ENCODE assay signal across 13 cellular contexts in genomic region chr12:91098942-91099341, GRCh38. TPM values are rescaled to one million over a fixed set of nuclear protein-coding genes. Genes with fewer than 3 reads are reported as not detected.
DNase-seq lines count a peak whose midpoint lies in the region; ATAC-seq, FAIRE-seq and TF ChIP-seq lines count a peak whose summit lies in the region.
"Had no signal": no experiment of that assay in that cellular context is flagged by ENCODE, and none has a peak within 500 bp of the region (broad histone marks: within the 10 kb centered on the region; RNA-seq: fewer than 3 reads in every experiment).

No MANE protein-coding gene starts in this region.

- 1% methylated on average over 3 of the region's 3 CpGs for WGBS in A549 (ENCODE audit: missing lambda C conversion rate)
- 0% methylated on average over 2 of the region's 3 CpGs for WGBS in mammary epithelial cell (ENCODE audit: low coverage, missing lambda C conversion rate)
- WGBS in mesenchymal stem cell: 0% methylated on average over 1 of the region's 3 CpGs

- no peak overlapping the region for H2BK5ac ChIP-seq in mesenchymal stem cell (ENCODE audit: low read depth, low read length, poor library complexity, severe bottlenecking)

- no TSS peak for BruUV-seq in mammary epithelial cell (replicated peaks; lab: Mats Ljungman, UMichigan)

- H3K79me1 ChIP-seq in mesenchymal stem cell (replicated peaks; ENCODE audit: low read length, poor library complexity, severe bottlenecking): no peaks in the 10 kb centered on the region

- CTCF ChIA-PET in A549 (lab: Yijun Ruan, JAX): no interaction called here
- CTCF ChIA-PET in mammary epithelial cell (lab: Charles Lee; ENCODE audit: low non-redundant PET): interaction anchor here (0.9 kb wide), 1 partner anchor 10 kb away, joined by 6 read pairs; no protein-coding TSS in a partner anchor

- no peak overlapping the region for H3K23ac ChIP-seq in mesenchymal stem cell (ENCODE audit: low read length in 2 of 2)

- H3K14ac ChIP-seq in mesenchymal stem cell (ENCODE audit: low read length in 2 of 2): no peak overlapping the region

- no peak overlapping the region for H3K9ac ChIP-seq in mammary epithelial cell (ENCODE audit: insufficient read depth, low read length)
- peak overlapping the region; percentile 83 for H3K9ac ChIP-seq in mesenchymal stem cell (ENCODE audit: low read length)
- H3K9ac ChIP-seq: BLaER1 treated with 17β-estradiol and CSF1 and Interleukin-3, amounts not matched to agents 10 nM and 100 nM had no signal

- H3K18ac ChIP-seq in mesenchymal stem cell (ENCODE audit: low read depth in 1 of 2, low read length in 2 of 2): no peak overlapping the region

- no peak overlapping the region for H3K4me3 ChIP-seq in A549
- no peak overlapping the region for H3K4me3 ChIP-seq in mammary epithelial cell (replicated peaks in 1 of 3; ENCODE audit: insufficient read depth in 1 of 3, low read depth in 2 of 3, low read length in 3 of 3)
- peak overlapping the region in 1 of 2 experiments; percentile 24 for H3K4me3 ChIP-seq in mesenchymal stem cell (ENCODE audit: insufficient read depth in 1 of 2, low read depth in 1 of 2, low read length in 2 of 2)
- H3K4me3 ChIP-seq: BLaER1 treated with 17β-estradiol and CSF1 and Interleukin-3, amounts not matched to agents 10 nM and 100 nM; Peyer's patch had no signal

- H3K36me3 ChIP-seq in mammary epithelial cell (ENCODE audit: insufficient read depth, low read length) (no peaks in the 10 kb centered on the region), mesenchymal stem cell (ENCODE audit: control insufficient read depth in 1 of 2, insufficient read depth in 2 of 2, low read depth in 1 of 2, low read length in 2 of 2) (peaks cover 0 to 12% of the 10 kb centered on the region in 2 experiments)
- H3K36me3 ChIP-seq: BLaER1 treated with 17β-estradiol and CSF1 and Interleukin-3, amounts not matched to agents 10 nM and 100 nM; Peyer's patch had no signal

- H2AK5ac ChIP-seq in mesenchymal stem cell (ENCODE audit: low read length, severe bottlenecking): no peak overlapping the region

- TF ChIP-seq POLR2A in A549 (IDR thresholded peaks at IDR 0.05; ENCODE audit: low read length): no peak

- ATAC-seq in A549: peak in 1 of 2 experiments; percentile 72; a peak in 3 of 6 replicates
- ATAC-seq: activated CD8-positive, alpha-beta memory T cell treated with anti-CD3 and anti-CD28 coated beads, Interleukin-2, amount 10 ng/mL, durations not matched to agents 7 days and 5 days had no signal

- H3K4me2 ChIP-seq in A549: no peak overlapping the region
- peak overlapping the region; percentile 36 for H3K4me2 ChIP-seq in mammary epithelial cell (ENCODE audit: insufficient read depth, low read depth, low read length)
- H3K4me2 ChIP-seq in mesenchymal stem cell (ENCODE audit: low read length, poor library complexity, severe bottlenecking): no peak overlapping the region

- dilution Hi-C loops in mammary epithelial cell (cut with HindIII; ENCODE audit: low sequenced_read_pairs): no loop called here

- TF ChIP-seq EP300 in A549 (IDR thresholded peaks at IDR 0.05): no peak

- H3K4ac ChIP-seq in mesenchymal stem cell (ENCODE audit: low read depth in 1 of 2, low read length in 2 of 2): no peak overlapping the region

- H3K27me3 ChIP-seq in mammary epithelial cell (ENCODE audit: insufficient read depth, low read length) (no peaks in the 10 kb centered on the region), mesenchymal stem cell (ENCODE audit: control insufficient read depth in 1 of 2, insufficient read depth in 1 of 2, low read length in 2 of 2) (no peaks in the 10 kb centered on the region)
- H3K27me3 ChIP-seq: BLaER1 treated with 17β-estradiol and CSF1 and Interleukin-3, amounts not matched to agents 10 nM and 100 nM; Peyer's patch had no signal

- no peaks in the 10 kb centered on the region for H4K20me1 ChIP-seq in mammary epithelial cell (ENCODE audit: insufficient read depth, low read length)
- H4K20me1 ChIP-seq: BLaER1 treated with 17β-estradiol and CSF1 and Interleukin-3, amounts not matched to agents 10 nM and 100 nM had no signal

- no peaks in the 10 kb centered on the region for H3K4me1 ChIP-seq in A549
- H3K4me1 ChIP-seq in mammary epithelial cell (ENCODE audit: insufficient read depth, low read length): peaks cover 10% of the 10 kb centered on the region
- no peaks in the 10 kb centered on the region for H3K4me1 ChIP-seq in mesenchymal stem cell (ENCODE audit: control insufficient read depth, insufficient read depth, low read depth, low read length)
- H3K4me1 ChIP-seq: Peyer's patch had no signal

- no peak overlapping the region for H2BK12ac ChIP-seq in mesenchymal stem cell (ENCODE audit: low read length in 2 of 2)

- POLR2A ChIA-PET in A549 (lab: Yijun Ruan, JAX): interaction anchor here (0.9 kb wide), 1 partner anchor 13 kb away, joined by 4 read pairs; no protein-coding TSS in a partner anchor

- no peak for TF ChIP-seq RAD21 in A549 (conservative IDR thresholded peaks at IDR 0.05 in 1 of 2, IDR thresholded peaks at IDR 0.05 in 1 of 2)

- no peak overlapping the region for H2BK120ac ChIP-seq in mesenchymal stem cell (ENCODE audit: low read depth, low read length)

- H2AFZ ChIP-seq in mammary epithelial cell (ENCODE audit: low read depth, low read length) (no peak overlapping the region), mesenchymal stem cell (ENCODE audit: low read depth, low read length) (no peak overlapping the region)

- no peak overlapping the region for H4K91ac ChIP-seq in mesenchymal stem cell (ENCODE audit: low read length)

- DNase-seq in A549 (ENCODE audit: low read depth in 1 of 2, low spot score in 1 of 2) (peak in 1 of 2 experiments; percentile 26), HT1080 (ENCODE audit: low read depth) (peak; percentile 73), mammary epithelial cell (peak; percentile 76), mesenchymal stem cell (peak; percentile 98), NCI-H187 (lab: John Stamatoyannopoulos, UW) (no peak), NCI-H2081 treated with DMSO at 0.1 percent for 48 hours (lab: John Stamatoyannopoulos, UW) (no peak), NCI-H748 (lab: John Stamatoyannopoulos, UW; ENCODE audit: unreplicated experiment) (no peak)
- DNase-seq in stimulated activated CD4-positive, alpha-beta T cell treated with anti-CD3 and anti-CD28 coated beads, Interleukin-4, amount 100 ng/mL, for 1 hour: no peak
- DNase-seq: activated CD8-positive, alpha-beta memory T cell treated with anti-CD3 and anti-CD28 coated beads, Interleukin-2, amount 10 ng/mL, durations not matched to agents 7 days and 5 days had no signal

- no peak overlapping the region for H4K8ac ChIP-seq in mesenchymal stem cell (ENCODE audit: low read length)

- no peak overlapping the region for H2BK15ac ChIP-seq in mesenchymal stem cell (ENCODE audit: low read depth, poor library complexity, severe bottlenecking)

- intact Hi-C loops in mammary epithelial cell (cut with micrococcal nuclease): loop anchor here (5.0 kb wide), 1 partner anchor 42 kb away; the partner anchor contains the start of gene KERA

- H3K27ac ChIP-seq in A549: no peak overlapping the region
- no peak overlapping the region for H3K27ac ChIP-seq in mammary epithelial cell (ENCODE audit: insufficient read depth, low read depth, low read length)
- peak overlapping the region; percentile 85 for H3K27ac ChIP-seq in mesenchymal stem cell (ENCODE audit: low read length, poor library complexity, severe bottlenecking)
- H3K27ac ChIP-seq: BLaER1 treated with 17β-estradiol and CSF1 and Interleukin-3, amounts not matched to agents 10 nM and 100 nM had no signal

- TF ChIP-seq CTCF in A549 (IDR thresholded peaks at IDR 0.05) (no peak), mammary epithelial cell (conservative IDR thresholded peaks at IDR 0.05 in 1 of 2, IDR thresholded peaks at IDR 0.05 in 1 of 2; ENCODE audit: extremely low read depth in 1 of 2, insufficient read depth in 1 of 2, low read depth in 1 of 2, low read length in 2 of 2) (no peak)

- peak; percentile 7 for FAIRE-seq in A549 (lab: Jason Lieb, UNC)

- in situ Hi-C loops in mammary epithelial cell (cut with MboI; ENCODE audit: low sequenced_read_pairs in 2 of 2): no loop called here

- H3K9me3 ChIP-seq in A549: no peaks in the 10 kb centered on the region; the same call in 2 of the 3 replicates
- H3K9me3 ChIP-seq in mammary epithelial cell (replicated peaks; ENCODE audit: insufficient read depth, low read length): no peaks in the 10 kb centered on the region
- no peaks in the 10 kb centered on the region for H3K9me3 ChIP-seq in mesenchymal stem cell (ENCODE audit: control insufficient read depth, low read length)
- H3K9me3 ChIP-seq: BLaER1 treated with 17β-estradiol and CSF1 and Interleukin-3, amounts not matched to agents 10 nM and 100 nM; Peyer's patch had no signal

- no peaks in the 10 kb centered on the region for H3K79me2 ChIP-seq in mammary epithelial cell (ENCODE audit: insufficient read depth, low read length)

TF ChIP-seq in A549, 52 proteins besides CTCF, POLR2A, EP300 and RAD21 (continues in another document):
- TF ChIP-seq FOSL2 (IDR thresholded peaks at IDR 0.05) (no peak), FOSL2 (CRISPR knock-in tag; IDR thresholded peaks at IDR 0.05) (no peak)

RNA-seq across cellular contexts. Expression of gene LUM, which starts 12.4 kb away (rescaled TPM):
- polyA plus RNA-seq in A549 (2011; rRNA removed) (1.9 and 2.4 TPM in 2 replicates), A549 (2017; fragmentation: RNase III; extraction: RNeasy Plus Mini Kit Qiagen cat#74134 plus additional on column Dnase treatment) (0.58 to 1.2 TPM (median 0.84 TPM) in 3 replicates), mammary epithelial cell (not detected)
- 0.26 and 0.27 TPM in 2 replicates for polyA plus RNA-seq in A549 (2012; cell fraction: cytosol; rRNA removed)
- 0.37 and 0.65 TPM in 2 replicates for polyA plus RNA-seq in A549 (2012; cell fraction: nucleus; rRNA removed)
- 0.29 and 1.2 TPM in 2 replicates for polyA minus RNA-seq in A549 (2011; rRNA and poly(A)+ RNA removed)
- 0.08 TPM in 1 of 2 replicates, not detected in the other for total RNA-seq in HT1080 (2014; rRNA removed; shearing (Covaris generic))
- polyA plus RNA-seq in HT1080 (2015; cell fraction: cytosol; rRNA removed): not detected in 2 replicates
- polyA plus RNA-seq in HT1080 (2015; cell fraction: nucleus; rRNA removed): not detected in 2 replicates
- 1 to 10 TPM in 1 of 2 donors, not detected in 1; 1.5 TPM for total RNA-seq in mammary epithelial cell
- not detected for polyA minus RNA-seq in mammary epithelial cell
- polyA plus RNA-seq in mesenchymal stem cell (2013, experiment 1 of 2): 1,035 TPM
- polyA plus RNA-seq in mesenchymal stem cell (2013, experiment 2 of 2): 1,084 TPM
- total RNA-seq: activated CD8-positive, alpha-beta memory T cell treated with anti-CD3 and anti-CD28 coated beads, Interleukin-2, amount 10 ng/mL, durations not matched to agents 7 days and 5 days; dermis microvascular lymphatic vessel endothelial cell had no signal

RNA-seq across cellular contexts. Expression of gene KERA, which starts 41.1 kb away (rescaled TPM):
- polyA plus RNA-seq in A549 (2011; rRNA removed) (not detected in 2 replicates), A549 (2017; fragmentation: RNase III; extraction: RNeasy Plus Mini Kit Qiagen cat#74134 plus additional on column Dnase treatment) (not detected in 3 replicates), mammary epithelial cell (not detected)
- polyA plus RNA-seq in A549 (2012; cell fraction: cytosol; rRNA removed): not detected in 2 replicates
- polyA plus RNA-seq in A549 (2012; cell fraction: nucleus; rRNA removed): not detected in 2 replicates
- polyA minus RNA-seq in A549 (2011; rRNA and poly(A)+ RNA removed): not detected in 2 replicates
- total RNA-seq in HT1080 (2014; rRNA removed; shearing (Covaris generic)): not detected in 2 replicates
- not detected in 2 replicates for polyA plus RNA-seq in HT1080 (2015; cell fraction: cytosol; rRNA removed)
- polyA plus RNA-seq in HT1080 (2015; cell fraction: nucleus; rRNA removed): not detected in 2 replicates
- total RNA-seq in mammary epithelial cell: not detected
- not detected for polyA minus RNA-seq in mammary epithelial cell
- polyA plus RNA-seq in mesenchymal stem cell (2013, experiment 1 of 2): 0.01 TPM
- not detected for polyA plus RNA-seq in mesenchymal stem cell (2013, experiment 2 of 2)
- total RNA-seq: activated CD8-positive, alpha-beta memory T cell treated with anti-CD3 and anti-CD28 coated beads, Interleukin-2, amount 10 ng/mL, durations not matched to agents 7 days and 5 days; dermis microvascular lymphatic vessel endothelial cell; mesenteric fat pad; Peyer's patch had no signal

Comparison
In these comparisons a context has a peak if more than half of its experiments do, and no peak if none do; other contexts are left out.
1. DNase-seq: peak in HT1080 (single experiment), mammary epithelial cell (single experiment) and mesenchymal stem cell (single experiment); none in stimulated activated CD4-positive, alpha-beta T cell treated with anti-CD3 and anti-CD28 coated beads, Interleukin-4, amount 100 ng/mL, for 1 hour (single experiment), NCI-H187 (0 of 2), NCI-H2081 treated with DMSO at 0.1 percent for 48 hours (single experiment) and NCI-H748 (single experiment).